10 cellular contexts compared by ENCODE assay signal in genomic region chr22:20983081-20983745, GRCh38. TPM values are rescaled to one million over a fixed set of nuclear protein-coding genes. Genes with fewer than 3 reads are reported as not detected.
DNase-seq lines count a peak whose midpoint lies in the region; ATAC-seq, FAIRE-seq and TF ChIP-seq lines count a peak whose summit lies in the region.
"Had no signal": no experiment of that assay in that cellular context is flagged by ENCODE, and none has a peak within 500 bp of the region (broad histone marks: within the 10 kb centered on the region; RNA-seq: fewer than 3 reads in every experiment).

No MANE protein-coding gene starts in this region.

- no peak overlapping the region for H2BK120ac ChIP-seq in IMR-90 (ENCODE audit: low read depth, low read length)

- H2AK5ac ChIP-seq in IMR-90 (ENCODE audit: low read depth, low read length), result peak overlapping the region; percentile 89

- H3K36me3 ChIP-seq in A673 (ENCODE audit: insufficient read depth, low read length, poor library complexity, severe bottlenecking) (peaks cover 18% of the 10 kb centered on the region), IMR-90 (ENCODE audit: control insufficient read depth, insufficient read depth, low read length) (peaks cover 24% of the 10 kb centered on the region), bronchial epithelial cell (ENCODE audit: control insufficient read depth, insufficient read depth, low read length) (peaks cover 18% of the 10 kb centered on the region), muscle layer of colon (ENCODE audit: insufficient read depth, low read length) (peaks cover 33% of the 10 kb centered on the region)

- peak overlapping the region; percentile 85 to 96; a peak in 3 of 4 replicates for H4K8ac ChIP-seq in IMR-90 (ENCODE audit: low read depth in 2 of 2, low read length in 2 of 2)

- WGBS in IMR-90 (ENCODE audit: extremely low coverage in 2 of 2, insufficient read length in 1 of 2), 2 experiments, result no CpG with 5 or more reads among the region's 5 CpGs

- dilution Hi-C loops in IMR-90 (cut with HindIII; ENCODE audit: low sequenced_read_pairs, unreplicated experiment), result no loop called here

- no peak overlapping the region for H2BK5ac ChIP-seq in IMR-90 (ENCODE audit: low read depth, low read length, poor library complexity, severe bottlenecking)

- CTCF ChIA-PET in A673 (lab: Charles Lee), result no interaction called here
- CTCF ChIA-PET in IMR-90 (lab: Yijun Ruan, JAX), result no interaction called here

- no peak overlapping the region for H3K27ac ChIP-seq in A673 (ENCODE audit: low read depth, low read length, poor library complexity, severe bottlenecking)
- H3K27ac ChIP-seq in IMR-90 (ENCODE audit: insufficient read depth, low read length), result peak overlapping the region; percentile 75
- H3K27ac ChIP-seq in muscle layer of colon (ENCODE audit: low read depth, low read length), result peak overlapping the region; percentile 96
- no peak overlapping the region for H3K27ac ChIP-seq in foreskin keratinocyte

- H3K4me1 ChIP-seq in A673 (ENCODE audit: insufficient read depth, low read length, poor library complexity, severe bottlenecking) (peaks cover 5% of the 10 kb centered on the region), IMR-90 (ENCODE audit: control insufficient read depth, insufficient read depth, low read length) (peaks cover 11% of the 10 kb centered on the region), muscle layer of colon (ENCODE audit: insufficient read depth, low read length) (peaks cover 30% of the 10 kb centered on the region), foreskin keratinocyte (no peaks in the 10 kb centered on the region)

- TF ChIP-seq CTCF in A673 (conservative IDR thresholded peaks at IDR 0.05; ENCODE audit: low read depth, low read length) (no peak), IMR-90 (conservative IDR thresholded peaks at IDR 0.05; ENCODE audit: low read depth, low read length) (no peak), bronchial epithelial cell (IDR thresholded peaks at IDR 0.05; ENCODE audit: insufficient read depth, low read length, severe bottlenecking) (no peak), foreskin keratinocyte (conservative IDR thresholded peaks at IDR 0.05) (no peak)

- H3K9me3 ChIP-seq in A673 (ENCODE audit: low read depth, low read length, poor library complexity, severe bottlenecking) (peaks cover 9% of the 10 kb centered on the region), IMR-90 (ENCODE audit: control insufficient read depth, insufficient read depth, low read length) (peaks cover 9% of the 10 kb centered on the region), muscle layer of colon (ENCODE audit: low read length) (no peaks in the 10 kb centered on the region)

- ATAC-seq in IMR-90 (ENCODE audit: low read depth) (no peak), foreskin keratinocyte (no peak)

- no peaks in the 10 kb centered on the region for H3K27me3 ChIP-seq in A673 (replicated peaks; ENCODE audit: insufficient read depth, low read depth, low read length, poor library complexity)
- H3K27me3 ChIP-seq in IMR-90 (ENCODE audit: control insufficient read depth, insufficient read depth, low read length), result no peaks in the 10 kb centered on the region
- H3K27me3 ChIP-seq in bronchial epithelial cell (ENCODE audit: control insufficient read depth, insufficient read depth, low read length), result no peaks in the 10 kb centered on the region
- no peaks in the 10 kb centered on the region for H3K27me3 ChIP-seq in muscle layer of colon (ENCODE audit: control insufficient read depth in 1 of 2, insufficient read depth in 2 of 2, low read length in 2 of 2)
- H3K27me3 ChIP-seq in foreskin keratinocyte, result no peaks in the 10 kb centered on the region

- peak overlapping the region; percentile 88 for H3K4ac ChIP-seq in IMR-90 (ENCODE audit: low read depth, low read length)

- peak overlapping the region; percentile 48; the same call in 1 of the 2 replicates for H4K5ac ChIP-seq in IMR-90 (ENCODE audit: low read depth, low read length)

- H2AK9ac ChIP-seq in IMR-90 (replicated peaks; ENCODE audit: low read depth, low read length, poor library complexity), result peak overlapping the region; percentile 98

- peak overlapping the region; percentile 89 for H3K4me2 ChIP-seq in IMR-90 (ENCODE audit: low read depth, low read length)

- no peak overlapping the region for H2BK15ac ChIP-seq in IMR-90 (ENCODE audit: low read depth, low read length)

- no peak for TF ChIP-seq POLR2A in IMR-90 (IDR thresholded peaks at IDR 0.05; ENCODE audit: low read depth, low read length)

- H3K23ac ChIP-seq in IMR-90 (ENCODE audit: low read depth, low read length), result peak overlapping the region; percentile 84

- peaks cover 25 to 48% of the 10 kb centered on the region in 2 experiments for H3K79me1 ChIP-seq in IMR-90 (ENCODE audit: low read depth in 1 of 2, low read length in 2 of 2)

- H3K9ac ChIP-seq in IMR-90 (ENCODE audit: low read depth, low read length) (peak overlapping the region; percentile 93), muscle layer of colon (ENCODE audit: low read length) (peak overlapping the region; percentile 82)

- peak overlapping the region; percentile 84; the same call in 1 of the 2 replicates for H4K91ac ChIP-seq in IMR-90 (ENCODE audit: insufficient read depth, low read depth, low read length)

- H2AFZ ChIP-seq in IMR-90 (replicated peaks; ENCODE audit: low read length, poor library complexity), result peak overlapping the region; percentile 99

- 0 out of 2 replicates have a peak overlapping the region, but pooled peaks have one; percentile 73 for H3K56ac ChIP-seq in IMR-90 (ENCODE audit: extremely low read depth, insufficient read depth, low read length)

- H3K9me1 ChIP-seq in IMR-90 (ENCODE audit: insufficient read depth, low read length), result peaks cover 28% of the 10 kb centered on the region

- in situ Hi-C loops in IMR-90 (cut with MboI; ENCODE audit: low sequenced_read_pairs), result no loop called here

- POLR2A ChIA-PET in A673 (lab: Charles Lee; ENCODE audit: low non-redundant PET) (no interaction called here), IMR-90 (lab: Charles Lee; ENCODE audit: unreplicated experiment) (no interaction called here)

- no peak overlapping the region for H2BK20ac ChIP-seq in IMR-90 (ENCODE audit: low read depth, low read length)

- intact Hi-C loops in A673 (cut with micrococcal nuclease; ENCODE audit: unreplicated experiment), result no loop called here
- intact Hi-C loops in IMR-90 (cut with micrococcal nuclease), result loop anchor here (2.0 kb wide), 1 partner anchor 98 kb away; no protein-coding TSS in a partner anchor

- H3K4me3 ChIP-seq in A673 (ENCODE audit: low read depth, low read length, poor library complexity, severe bottlenecking), result peak overlapping the region; percentile 88
- peak overlapping the region; percentile 87 for H3K4me3 ChIP-seq in IMR-90 (ENCODE audit: insufficient read depth, low read depth, low read length)
- peak overlapping the region; percentile 87 for H3K4me3 ChIP-seq in bronchial epithelial cell (ENCODE audit: low read depth, low read length)
- H3K4me3 ChIP-seq in muscle layer of colon (ENCODE audit: low read depth in 1 of 2, low read length in 2 of 2), result peak overlapping the region in 1 of 2 donors; percentile 89

- DNase-seq in A673 (ENCODE audit: low spot score) (no peak), IMR-90 (peak; percentile 18), bronchial epithelial cell (ENCODE audit: low read depth) (no peak), foreskin keratinocyte (no peak), hippocampal formation (lab: John Stamatoyannopoulos, UW) (no peak), NCI-H187 treated with DMSO at 0.1 percent for 48 hours (lab: John Stamatoyannopoulos, UW) (no peak), putamen (ENCODE audit: low spot score) (no peak)

- peak overlapping the region; percentile 66 for H3K14ac ChIP-seq in IMR-90 (replicated peaks; ENCODE audit: low read depth, low read length)

- FAIRE-seq in bronchial epithelial cell (lab: Jason Lieb, UNC), result no peak
- FAIRE-seq: TTC549 had no signal

- BruUV-seq in A673 (replicated peaks; lab: Mats Ljungman, UMichigan) (no TSS peak), IMR-90 (replicated peaks; lab: Mats Ljungman, UMichigan) (no TSS peak)

- H3K18ac ChIP-seq in IMR-90 (ENCODE audit: low read depth, low read length), result no peak overlapping the region

- no peak for TF ChIP-seq RAD21 in IMR-90 (IDR thresholded peaks at IDR 0.05; ENCODE audit: low read length)

- no peaks in the 10 kb centered on the region for H4K20me1 ChIP-seq in IMR-90 (ENCODE audit: insufficient read depth, low read length)

RNA-seq across cellular contexts. Expression of gene LZTR1, which starts 1.1 kb away (rescaled TPM):
- total RNA-seq in A673 (2021) (54.3 and 64.3 TPM in 2 replicates), IMR-90 (2012; rRNA removed) (19.2 and 22.8 TPM in 2 replicates), bronchial epithelial cell (14.7 and 23.2 TPM in 2 replicates), foreskin keratinocyte (37.8 and 39.9 TPM in 2 replicates)
- polyA plus RNA-seq in IMR-90 (2012; rRNA removed) (41.3 and 43.8 TPM in 2 replicates), foreskin keratinocyte (25.2 and 26.2 TPM in 2 replicates)
- polyA plus RNA-seq in IMR-90 (2012; cell fraction: cytosol; rRNA removed), result 11.2 and 23.0 TPM in 2 replicates
- 241 and 472 TPM in 2 replicates for polyA plus RNA-seq in IMR-90 (2012; cell fraction: nucleus; rRNA removed; ENCODE audit: low replicate concordance)

RNA-seq across cellular contexts. Expression of gene AIFM3, which starts 16.2 kb away (rescaled TPM):
- total RNA-seq in A673 (2021), result 0.48 TPM in 1 of 2 replicates, not detected in the other
- under 0.01 and 0.18 TPM in 2 replicates for total RNA-seq in IMR-90 (2012; rRNA removed)
- 0.09 TPM in 2 replicates for polyA plus RNA-seq in IMR-90 (2012; rRNA removed)
- 0.20 TPM in 1 of 2 replicates, not detected in the other for polyA plus RNA-seq in IMR-90 (2012; cell fraction: cytosol; rRNA removed)
- 0.83 and 1.3 TPM in 2 replicates for polyA plus RNA-seq in IMR-90 (2012; cell fraction: nucleus; rRNA removed; ENCODE audit: low replicate concordance)
- 2.4 and 2.8 TPM in 2 replicates for total RNA-seq in bronchial epithelial cell
- 0.78 and 1.5 TPM in 2 replicates for total RNA-seq in foreskin keratinocyte
- polyA plus RNA-seq in foreskin keratinocyte, result 0.74 and 1.7 TPM in 2 replicates

RNA-seq across cellular contexts. Expression of gene THAP7, which starts 18.7 kb away (rescaled TPM):
- total RNA-seq in A673 (2021), result 38.5 TPM in 2 replicates
- total RNA-seq in IMR-90 (2012; rRNA removed), result 13.3 and 14.2 TPM in 2 replicates
- 19.8 and 23.2 TPM in 2 replicates for polyA plus RNA-seq in IMR-90 (2012; rRNA removed)
- polyA plus RNA-seq in IMR-90 (2012; cell fraction: cytosol; rRNA removed), result 20.8 and 28.8 TPM in 2 replicates
- 38.3 and 68.2 TPM in 2 replicates for polyA plus RNA-seq in IMR-90 (2012; cell fraction: nucleus; rRNA removed; ENCODE audit: low replicate concordance)
- total RNA-seq in bronchial epithelial cell, result 23.2 and 29.0 TPM in 2 replicates
- total RNA-seq in foreskin keratinocyte, result 24.2 and 25.0 TPM in 2 replicates
- polyA plus RNA-seq in foreskin keratinocyte, result 34.4 and 36.5 TPM in 2 replicates

RNA-seq across cellular contexts. Expression of gene P2RX6, which starts 31.8 kb away (rescaled TPM):
- total RNA-seq in A673 (2021) (0.39 and 0.43 TPM in 2 replicates), IMR-90 (2012; rRNA removed) (0.56 and 0.90 TPM in 2 replicates), bronchial epithelial cell (0.13 and 0.26 TPM in 2 replicates), foreskin keratinocyte (0.21 and 0.24 TPM in 2 replicates)
- polyA plus RNA-seq in IMR-90 (2012; rRNA removed) (1.4 and 1.6 TPM in 2 replicates), foreskin keratinocyte (0.21 and 0.38 TPM in 2 replicates)
- 1.0 and 1.2 TPM in 2 replicates for polyA plus RNA-seq in IMR-90 (2012; cell fraction: cytosol; rRNA removed)
- polyA plus RNA-seq in IMR-90 (2012; cell fraction: nucleus; rRNA removed; ENCODE audit: low replicate concordance), result 16.1 and 24.8 TPM in 2 replicates

RNA-seq across cellular contexts. Expression of gene SLC7A4, which starts 49.1 kb away (rescaled TPM):
- total RNA-seq in A673 (2021), result not detected in 2 replicates
- total RNA-seq in IMR-90 (2012; rRNA removed), result not detected in 2 replicates
- 0.03 and 0.06 TPM in 2 replicates for polyA plus RNA-seq in IMR-90 (2012; rRNA removed)
- 0.10 TPM in 1 of 2 replicates, not detected in the other for polyA plus RNA-seq in IMR-90 (2012; cell fraction: cytosol; rRNA removed)
- 0.03 TPM in 2 replicates for polyA plus RNA-seq in IMR-90 (2012; cell fraction: nucleus; rRNA removed; ENCODE audit: low replicate concordance)
- under 0.01 and 0.77 TPM in 2 replicates for total RNA-seq in bronchial epithelial cell
- total RNA-seq in foreskin keratinocyte, result 0.07 and 0.11 TPM in 2 replicates
- 0.03 and 0.08 TPM in 2 replicates for polyA plus RNA-seq in foreskin keratinocyte
- total RNA-seq: mononuclear cell had no signal

Comparison
In these comparisons a context has a peak if more than half of its experiments do, and no peak if none do; other contexts are left out.
1. H3K27ac ChIP-seq: peak in IMR-90 (single experiment) and muscle layer of colon (single experiment); none in A673 (single experiment) and foreskin keratinocyte (single experiment).